In genomic region chr13:101838305-101838835, GRCh38 we compare ENCODE assay signal across 30 cellular contexts.
A peak's percentile ranks its signal among the peaks of the same experiment; 100 is the strongest.
DNase-seq lines count a peak whose midpoint lies in the region; ATAC-seq and TF ChIP-seq lines count a peak whose summit lies in the region.
"Had no signal": no experiment of that assay in that cellular context is flagged by ENCODE, and none has a peak within 500 bp of the region (broad histone marks: within the 10 kb centered on the region; RNA-seq: fewer than 3 reads in every experiment).

No MANE protein-coding gene starts in this region.

- CTCF ChIA-PET in AG04449 (lab: Yijun Ruan, JAX): no interaction called here

- no peak overlapping the region for H3K27ac Mint-ChIP-seq in stimulated activated naive B cell treated with anti-CD40 and anti-IgM and Interleukin-4, amounts not matched to agents 10 μg/mL and 1 μg/mL and 100 μg/mL, for 72 hours
- no peak overlapping the region for H3K27ac Mint-ChIP-seq in activated naive CD8-positive, alpha-beta T cell treated with anti-CD3 and anti-CD28 coated beads for 36 hours
- H3K27ac Mint-ChIP-seq: activated naive CD8-positive, alpha-beta T cell treated with anti-CD3 and anti-CD28 coated beads, Interleukin-2, amount 50 U/mL, for 24 hours; GM23338; immature natural killer cell; mesothelial cell of epicardium; natural killer cell had no signal

- no peak overlapping the region for H3K4me3 Mint-ChIP-seq in stimulated activated naive B cell treated with anti-CD40 and anti-IgM and Interleukin-4, amounts not matched to agents 10 μg/mL and 1 μg/mL and 100 μg/mL, for 72 hours
- no peak overlapping the region for H3K4me3 Mint-ChIP-seq in activated naive CD8-positive, alpha-beta T cell treated with anti-CD3 and anti-CD28 coated beads for 36 hours
- H3K4me3 Mint-ChIP-seq: activated naive CD8-positive, alpha-beta T cell treated with anti-CD3 and anti-CD28 coated beads, Interleukin-2, amount 50 U/mL, for 24 hours; GM23338; immature natural killer cell; mesothelial cell of epicardium; natural killer cell had no signal

- POLR2A ChIA-PET in AG04449 (lab: Yijun Ruan, JAX): no interaction called here

- no peaks in the 10 kb centered on the region for H3K4me1 Mint-ChIP-seq in stimulated activated naive B cell treated with anti-CD40 and anti-IgM and Interleukin-4, amounts not matched to agents 10 μg/mL and 1 μg/mL and 100 μg/mL, for 72 hours
- no peaks in the 10 kb centered on the region for H3K4me1 Mint-ChIP-seq in activated naive CD8-positive, alpha-beta T cell treated with anti-CD3 and anti-CD28 coated beads for 36 hours
- H3K4me1 Mint-ChIP-seq: activated naive CD8-positive, alpha-beta T cell treated with anti-CD3 and anti-CD28 coated beads, Interleukin-2, amount 50 U/mL, for 24 hours; immature natural killer cell; mesothelial cell of epicardium; natural killer cell had no signal

- ATAC-seq in stimulated activated naive B cell treated with anti-CD40 and anti-IgM and Interleukin-4, amounts not matched to agents 10 μg/mL and 1 μg/mL and 100 μg/mL, for 72 hours (replicated peaks): no peak
- ATAC-seq in GM21515 (IDR thresholded peaks at IDR 0.05; ENCODE audit: unreplicated experiment) (no peak), foreskin keratinocyte (no peak)
- ATAC-seq: A549; activated naive CD8-positive, alpha-beta T cell treated with anti-CD3 and anti-CD28 coated beads, Interleukin-2, amount 50 U/mL, for 24 hours; GM23338; natural killer cell; pancreas; right cardiac atrium had no signal

- no peaks in the 10 kb centered on the region for H3K9me3 Mint-ChIP-seq in stimulated activated naive B cell treated with anti-CD40 and anti-IgM and Interleukin-4, amounts not matched to agents 10 μg/mL and 1 μg/mL and 100 μg/mL, for 72 hours
- H3K9me3 Mint-ChIP-seq in activated naive CD8-positive, alpha-beta T cell treated with anti-CD3 and anti-CD28 coated beads for 36 hours: no peaks in the 10 kb centered on the region
- H3K9me3 Mint-ChIP-seq: activated naive CD8-positive, alpha-beta T cell treated with anti-CD3 and anti-CD28 coated beads, Interleukin-2, amount 50 U/mL, for 24 hours; GM23338; immature natural killer cell; mesothelial cell of epicardium had no signal

- DNase-seq in AG04449 (ENCODE audit: low read depth, low spot score) (peak; percentile 9), HCEC 1CT (peak; percentile 2), amniotic stem cell (lab: John Stamatoyannopoulos, UW) (peak; percentile 37), fibroblast of villous mesenchyme (ENCODE audit: low read depth) (peak; percentile 36), foreskin keratinocyte (no peak)
- no peak for DNase-seq in stimulated activated naive B cell treated with anti-CD40 and anti-IgM and Interleukin-4, amounts not matched to agents 10 μg/mL and 1 μg/mL and 100 μg/mL, for 72 hours
- no peak for DNase-seq in activated naive CD8-positive, alpha-beta T cell treated with anti-CD3 and anti-CD28 coated beads for 36 hours
- DNase-seq: activated CD4-positive, alpha-beta T cell treated with anti-CD3 and anti-CD28 coated beads, Interleukin-2, amount 50 U/mL, for 4 hours; activated CD8-positive, alpha-beta memory T cell treated with anti-CD3 and anti-CD28 coated beads, Interleukin-2, amount 50 U/mL, for 4 hours; activated effector memory CD4-positive, alpha-beta T cell treated with Interleukin-2 at 50 U/mL for 16 hours; activated naive CD8-positive, alpha-beta T cell treated with anti-CD3 and anti-CD28 coated beads, Interleukin-2, amount 50 U/mL, for 24 hours; central memory CD4-positive, alpha-beta T cell; COR-L47; dorsolateral prefrontal cortex; immature natural killer cell; left ventricle myocardium inferior; natural killer cell; NCI-H2227 treated with DMSO at 0.1 percent for 48 hours; pancreas; right cardiac atrium; stimulated activated CD8-positive, alpha-beta memory T cell treated with anti-CD3 and anti-CD28 coated beads, Interleukin-4, amount 100 ng/mL, for 48 hours; T-helper 2 cell; trophoblast cell had no signal

- no peaks in the 10 kb centered on the region for H3K27me3 ChIP-seq in foreskin keratinocyte
- H3K27me3 ChIP-seq: BLaER1, hepatocyte, pancreas had no signal

- H3K27ac ChIP-seq in foreskin keratinocyte: no peak overlapping the region
- H3K27ac ChIP-seq: A549, BLaER1, dorsolateral prefrontal cortex, hepatocyte, left ventricle myocardium inferior, pancreas, VCaP had no signal

- H3K4me3 ChIP-seq in AG04449 (ENCODE audit: low read depth, low read length) (no peak overlapping the region), fibroblast of villous mesenchyme (ENCODE audit: low read depth, low read length) (no peak overlapping the region)
- H3K4me3 ChIP-seq: A549, BLaER1, dorsolateral prefrontal cortex, GM23338, hepatocyte, left ventricle myocardium inferior, pancreas had no signal

- no peaks in the 10 kb centered on the region for H3K36me3 Mint-ChIP-seq in stimulated activated naive B cell treated with anti-CD40 and anti-IgM and Interleukin-4, amounts not matched to agents 10 μg/mL and 1 μg/mL and 100 μg/mL, for 72 hours
- no peaks in the 10 kb centered on the region for H3K36me3 Mint-ChIP-seq in activated naive CD8-positive, alpha-beta T cell treated with anti-CD3 and anti-CD28 coated beads for 36 hours
- H3K36me3 Mint-ChIP-seq: immature natural killer cell, mesothelial cell of epicardium, natural killer cell had no signal

- no peaks in the 10 kb centered on the region for H3K27me3 Mint-ChIP-seq in stimulated activated naive B cell treated with anti-CD40 and anti-IgM and Interleukin-4, amounts not matched to agents 10 μg/mL and 1 μg/mL and 100 μg/mL, for 72 hours
- no peaks in the 10 kb centered on the region for H3K27me3 Mint-ChIP-seq in activated naive CD8-positive, alpha-beta T cell treated with anti-CD3 and anti-CD28 coated beads for 36 hours
- H3K27me3 Mint-ChIP-seq: activated naive CD8-positive, alpha-beta T cell treated with anti-CD3 and anti-CD28 coated beads, Interleukin-2, amount 50 U/mL, for 24 hours had no signal

- H3K4me1 ChIP-seq in foreskin keratinocyte: no peaks in the 10 kb centered on the region
- H3K4me1 ChIP-seq: A549, pancreas had no signal

- TF ChIP-seq CTCF in AG04449 (IDR thresholded peaks at IDR 0.05; ENCODE audit: insufficient read depth, low read length, missing control alignments) (no peak), fibroblast of villous mesenchyme (IDR thresholded peaks at IDR 0.05; ENCODE audit: insufficient read depth, low read depth, low read length) (no peak), foreskin keratinocyte (conservative IDR thresholded peaks at IDR 0.05) (no peak)

Comparison
In these comparisons a context has a peak if more than half of its experiments do, and no peak if none do; other contexts are left out.
1. DNase-seq: peak in AG04449 (single experiment), HCEC 1CT (single experiment), amniotic stem cell (single experiment) and fibroblast of villous mesenchyme (single experiment); none in stimulated activated naive B cell treated with anti-CD40 and anti-IgM and Interleukin-4, amounts not matched to agents 10 μg/mL and 1 μg/mL and 100 μg/mL, for 72 hours (single experiment), activated naive CD8-positive, alpha-beta T cell treated with anti-CD3 and anti-CD28 coated beads for 36 hours (single experiment) and foreskin keratinocyte (0 of 2).